1 cellular context compared by ENCODE assay signal in the genomic region with DNA sequence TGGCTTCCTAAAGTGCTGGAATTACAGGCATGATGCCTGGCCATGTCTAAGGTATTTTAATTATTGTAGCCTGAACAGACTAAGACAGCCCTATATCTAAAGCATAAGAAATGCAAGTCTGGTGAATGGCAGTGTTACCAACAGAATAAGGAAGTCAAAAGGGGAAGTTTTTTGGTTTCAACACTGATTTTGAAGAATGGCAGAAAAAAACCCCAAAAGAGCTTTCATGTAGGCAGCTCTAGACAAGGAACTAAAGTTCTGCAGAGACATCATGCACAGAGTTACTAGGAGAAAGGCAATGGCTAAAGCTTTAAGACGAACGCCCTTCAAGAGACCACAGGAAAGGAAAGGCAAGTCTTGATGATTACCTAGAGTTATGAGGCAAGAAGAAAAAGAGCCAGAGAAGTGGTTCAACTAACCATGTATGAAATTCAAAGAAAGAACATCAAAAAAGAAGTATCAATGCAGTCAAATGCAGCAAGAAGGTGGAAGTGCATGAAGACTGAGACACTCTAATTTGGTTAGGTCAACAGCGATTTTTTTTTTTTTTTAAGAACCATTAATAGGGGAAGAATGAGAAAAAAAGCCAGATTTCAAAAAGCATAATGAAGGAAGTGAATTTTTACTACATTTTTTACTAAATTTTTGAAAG.
A peak's percentile ranks its signal among the peaks of the same experiment; 100 is the strongest.
TF ChIP-seq lines count a peak whose summit lies in the region.

No MANE protein-coding gene starts in this region.

TF ChIP-seq in GM12878, 131 proteins besides CTCF, POLR2A, EP300 and RAD21 (continues in another document):
- TF ChIP-seq, protein P1, sequence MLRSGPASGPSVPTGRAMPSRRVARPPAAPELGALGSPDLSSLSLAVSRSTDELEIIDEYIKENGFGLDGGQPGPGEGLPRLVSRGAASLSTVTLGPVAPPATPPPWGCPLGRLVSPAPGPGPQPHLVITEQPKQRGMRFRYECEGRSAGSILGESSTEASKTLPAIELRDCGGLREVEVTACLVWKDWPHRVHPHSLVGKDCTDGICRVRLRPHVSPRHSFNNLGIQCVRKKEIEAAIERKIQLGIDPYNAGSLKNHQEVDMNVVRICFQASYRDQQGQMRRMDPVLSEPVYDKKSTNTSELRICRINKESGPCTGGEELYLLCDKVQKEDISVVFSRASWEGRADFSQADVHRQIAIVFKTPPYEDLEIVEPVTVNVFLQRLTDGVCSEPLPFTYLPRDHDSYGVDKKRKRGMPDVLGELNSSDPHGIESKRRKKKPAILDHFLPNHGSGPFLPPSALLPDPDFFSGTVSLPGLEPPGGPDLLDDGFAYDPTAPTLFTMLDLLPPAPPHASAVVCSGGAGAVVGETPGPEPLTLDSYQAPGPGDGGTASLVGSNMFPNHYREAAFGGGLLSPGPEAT (IDR thresholded peaks at IDR 0.05; ENCODE audit: low read depth): peak; percentile 62; the same call in 1 of the 2 replicates
- TF ChIP-seq NFIC (IDR thresholded peaks at IDR 0.05; ENCODE audit: low read depth, low read length): peak; percentile 67
- TF ChIP-seq STAT3 (IDR thresholded peaks at IDR 0.05; ENCODE audit: low read depth, low read length): 0 out of 2 replicates have a peak, but pooled peaks have one; percentile 34
- TF ChIP-seq TCF12 (IDR thresholded peaks at IDR 0.05; ENCODE audit: low read depth, low read length): no peak
- 0 out of 2 replicates have a peak, but pooled peaks have one; percentile 15 for TF ChIP-seq EED (IDR thresholded peaks at IDR 0.05; ENCODE audit: low read depth)
- TF ChIP-seq, protein P2, sequence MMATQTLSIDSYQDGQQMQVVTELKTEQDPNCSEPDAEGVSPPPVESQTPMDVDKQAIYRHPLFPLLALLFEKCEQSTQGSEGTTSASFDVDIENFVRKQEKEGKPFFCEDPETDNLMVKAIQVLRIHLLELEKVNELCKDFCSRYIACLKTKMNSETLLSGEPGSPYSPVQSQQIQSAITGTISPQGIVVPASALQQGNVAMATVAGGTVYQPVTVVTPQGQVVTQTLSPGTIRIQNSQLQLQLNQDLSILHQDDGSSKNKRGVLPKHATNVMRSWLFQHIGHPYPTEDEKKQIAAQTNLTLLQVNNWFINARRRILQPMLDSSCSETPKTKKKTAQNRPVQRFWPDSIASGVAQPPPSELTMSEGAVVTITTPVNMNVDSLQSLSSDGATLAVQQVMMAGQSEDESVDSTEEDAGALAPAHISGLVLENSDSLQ (IDR thresholded peaks at IDR 0.05): peak; percentile 73
- TF ChIP-seq, protein P3, sequence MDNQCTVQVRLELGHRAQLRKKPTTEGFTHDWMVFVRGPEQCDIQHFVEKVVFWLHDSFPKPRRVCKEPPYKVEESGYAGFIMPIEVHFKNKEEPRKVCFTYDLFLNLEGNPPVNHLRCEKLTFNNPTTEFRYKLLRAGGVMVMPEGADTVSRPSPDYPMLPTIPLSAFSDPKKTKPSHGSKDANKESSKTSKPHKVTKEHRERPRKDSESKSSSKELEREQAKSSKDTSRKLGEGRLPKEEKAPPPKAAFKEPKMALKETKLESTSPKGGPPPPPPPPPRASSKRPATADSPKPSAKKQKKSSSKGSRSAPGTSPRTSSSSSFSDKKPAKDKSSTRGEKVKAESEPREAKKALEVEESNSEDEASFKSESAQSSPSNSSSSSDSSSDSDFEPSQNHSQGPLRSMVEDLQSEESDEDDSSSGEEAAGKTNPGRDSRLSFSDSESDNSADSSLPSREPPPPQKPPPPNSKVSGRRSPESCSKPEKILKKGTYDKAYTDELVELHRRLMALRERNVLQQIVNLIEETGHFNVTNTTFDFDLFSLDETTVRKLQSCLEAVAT (IDR thresholded peaks at IDR 0.05): peak; percentile 68
- TF ChIP-seq, protein P4, sequence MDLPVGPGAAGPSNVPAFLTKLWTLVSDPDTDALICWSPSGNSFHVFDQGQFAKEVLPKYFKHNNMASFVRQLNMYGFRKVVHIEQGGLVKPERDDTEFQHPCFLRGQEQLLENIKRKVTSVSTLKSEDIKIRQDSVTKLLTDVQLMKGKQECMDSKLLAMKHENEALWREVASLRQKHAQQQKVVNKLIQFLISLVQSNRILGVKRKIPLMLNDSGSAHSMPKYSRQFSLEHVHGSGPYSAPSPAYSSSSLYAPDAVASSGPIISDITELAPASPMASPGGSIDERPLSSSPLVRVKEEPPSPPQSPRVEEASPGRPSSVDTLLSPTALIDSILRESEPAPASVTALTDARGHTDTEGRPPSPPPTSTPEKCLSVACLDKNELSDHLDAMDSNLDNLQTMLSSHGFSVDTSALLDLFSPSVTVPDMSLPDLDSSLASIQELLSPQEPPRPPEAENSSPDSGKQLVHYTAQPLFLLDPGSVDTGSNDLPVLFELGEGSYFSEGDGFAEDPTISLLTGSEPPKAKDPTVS (IDR thresholded peaks at IDR 0.05; ENCODE audit: low read depth, low read length): no peak
- TF ChIP-seq YBX1 (IDR thresholded peaks at IDR 0.05): no peak
- TF ChIP-seq, protein P5, sequence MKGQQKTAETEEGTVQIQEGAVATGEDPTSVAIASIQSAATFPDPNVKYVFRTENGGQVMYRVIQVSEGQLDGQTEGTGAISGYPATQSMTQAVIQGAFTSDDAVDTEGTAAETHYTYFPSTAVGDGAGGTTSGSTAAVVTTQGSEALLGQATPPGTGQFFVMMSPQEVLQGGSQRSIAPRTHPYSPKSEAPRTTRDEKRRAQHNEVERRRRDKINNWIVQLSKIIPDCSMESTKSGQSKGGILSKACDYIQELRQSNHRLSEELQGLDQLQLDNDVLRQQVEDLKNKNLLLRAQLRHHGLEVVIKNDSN (IDR thresholded peaks at IDR 0.05; ENCODE audit: borderline replicate concordance, extremely low read length, insufficient read depth, low read depth, low read length): no peak
- no peak for TF ChIP-seq NFXL1 (IDR thresholded peaks at IDR 0.05; ENCODE audit: borderline replicate concordance)
- TF ChIP-seq RUNX3 (IDR thresholded peaks at IDR 0.05; ENCODE audit: low read length): peak; percentile 77
- 0 out of 2 replicates have a peak, but pooled peaks have one; percentile 15 for TF ChIP-seq TAF1 (IDR thresholded peaks at IDR 0.05; ENCODE audit: borderline replicate concordance, low read depth, low read length)
- TF ChIP-seq CHD1 (IDR thresholded peaks at IDR 0.05; ENCODE audit: low read depth, low read length): no peak
- TF ChIP-seq, protein P6, sequence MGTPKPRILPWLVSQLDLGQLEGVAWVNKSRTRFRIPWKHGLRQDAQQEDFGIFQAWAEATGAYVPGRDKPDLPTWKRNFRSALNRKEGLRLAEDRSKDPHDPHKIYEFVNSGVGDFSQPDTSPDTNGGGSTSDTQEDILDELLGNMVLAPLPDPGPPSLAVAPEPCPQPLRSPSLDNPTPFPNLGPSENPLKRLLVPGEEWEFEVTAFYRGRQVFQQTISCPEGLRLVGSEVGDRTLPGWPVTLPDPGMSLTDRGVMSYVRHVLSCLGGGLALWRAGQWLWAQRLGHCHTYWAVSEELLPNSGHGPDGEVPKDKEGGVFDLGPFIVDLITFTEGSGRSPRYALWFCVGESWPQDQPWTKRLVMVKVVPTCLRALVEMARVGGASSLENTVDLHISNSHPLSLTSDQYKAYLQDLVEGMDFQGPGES (IDR thresholded peaks at IDR 0.05): no peak
- TF ChIP-seq MXI1 (IDR thresholded peaks at IDR 0.05; ENCODE audit: low read depth, low read length): peak; percentile 19; the same call in 1 of the 2 replicates
- peak; percentile 36; the same call in 1 of the 2 replicates for TF ChIP-seq MTA2 (IDR thresholded peaks at IDR 0.05; ENCODE audit: low read depth)
- TF ChIP-seq CEBPB (IDR thresholded peaks at IDR 0.05; ENCODE audit: borderline replicate concordance in 1 of 2, low read depth in 2 of 2, low read length in 2 of 2): no peak
- no peak for TF ChIP-seq SUZ12 (IDR thresholded peaks at IDR 0.05; ENCODE audit: unreplicated experiment)
- TF ChIP-seq ZNF384 (IDR thresholded peaks at IDR 0.05; ENCODE audit: borderline replicate concordance, low read depth, low read length): peak; percentile 43
- 0 out of 2 replicates have a peak, but pooled peaks have one; percentile 0 for TF ChIP-seq PAX8 (IDR thresholded peaks at IDR 0.05)
- no peak; the same call in 1 of the 2 replicates for TF ChIP-seq BACH1 (IDR thresholded peaks at IDR 0.05; ENCODE audit: borderline replicate concordance)
- TF ChIP-seq EZH2 (IDR thresholded peaks at IDR 0.05; ENCODE audit: borderline replicate concordance, control insufficient read depth, low read depth, low read length): no peak
- peak; percentile 92 for TF ChIP-seq SPI1 (IDR thresholded peaks at IDR 0.05; ENCODE audit: borderline replicate concordance, insufficient read depth, low read depth, low read length)
- peak in 1 of 2 experiments; percentile 74; a peak in 1 of 4 replicates for TF ChIP-seq ETV6 (conservative IDR thresholded peaks at IDR 0.05 in 1 of 2, IDR thresholded peaks at IDR 0.05 in 1 of 2; ENCODE audit: borderline replicate concordance in 1 of 2, low read depth in 1 of 2)
- TF ChIP-seq IKZF2 (IDR thresholded peaks at IDR 0.05): peak; percentile 26 to 42; a peak in 2 of 4 replicates
- no peak for TF ChIP-seq NR2C2 (IDR thresholded peaks at IDR 0.05; ENCODE audit: borderline replicate concordance, control insufficient read depth, insufficient read length, low read depth)
- TF ChIP-seq ZNF207 (IDR thresholded peaks at IDR 0.05; ENCODE audit: borderline replicate concordance): no peak
- TF ChIP-seq SMAD1 (IDR thresholded peaks at IDR 0.05; ENCODE audit: low read depth, partially characterized antibody): no peak
- 0 out of 4 replicates have a peak, but pooled peaks of 1 of the 2 experiments have one; percentile 5 for TF ChIP-seq BHLHE40 (IDR thresholded peaks at IDR 0.05; ENCODE audit: borderline replicate concordance in 1 of 2, low read depth in 2 of 2, low read length in 1 of 2)
- no peak for TF ChIP-seq BCL11A (IDR thresholded peaks at IDR 0.05; ENCODE audit: low read depth, low read length)
- peak; percentile 49; the same call in 1 of the 2 replicates for TF ChIP-seq DPF2 (IDR thresholded peaks at IDR 0.05)
- TF ChIP-seq CBFB (IDR thresholded peaks at IDR 0.05; ENCODE audit: low read depth): peak; percentile 42; the same call in 1 of the 2 replicates
- TF ChIP-seq LARP7 (IDR thresholded peaks at IDR 0.05): no peak
- 0 out of 2 replicates have a peak, but pooled peaks have one; percentile 16 for TF ChIP-seq IRF4 (IDR thresholded peaks at IDR 0.05; ENCODE audit: low read depth, low read length)
- TF ChIP-seq, protein P7, sequence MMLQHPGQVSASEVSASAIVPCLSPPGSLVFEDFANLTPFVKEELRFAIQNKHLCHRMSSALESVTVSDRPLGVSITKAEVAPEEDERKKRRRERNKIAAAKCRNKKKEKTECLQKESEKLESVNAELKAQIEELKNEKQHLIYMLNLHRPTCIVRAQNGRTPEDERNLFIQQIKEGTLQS (IDR thresholded peaks at IDR 0.05; ENCODE audit: borderline replicate concordance, extremely low read depth, low read depth, low read length): no peak
- peak; percentile 82 for TF ChIP-seq NBN (IDR thresholded peaks at IDR 0.05)
- TF ChIP-seq ATF7 (IDR thresholded peaks at IDR 0.05; ENCODE audit: low read depth): peak; percentile 39; the same call in 1 of the 2 replicates
- TF ChIP-seq, protein P8, sequence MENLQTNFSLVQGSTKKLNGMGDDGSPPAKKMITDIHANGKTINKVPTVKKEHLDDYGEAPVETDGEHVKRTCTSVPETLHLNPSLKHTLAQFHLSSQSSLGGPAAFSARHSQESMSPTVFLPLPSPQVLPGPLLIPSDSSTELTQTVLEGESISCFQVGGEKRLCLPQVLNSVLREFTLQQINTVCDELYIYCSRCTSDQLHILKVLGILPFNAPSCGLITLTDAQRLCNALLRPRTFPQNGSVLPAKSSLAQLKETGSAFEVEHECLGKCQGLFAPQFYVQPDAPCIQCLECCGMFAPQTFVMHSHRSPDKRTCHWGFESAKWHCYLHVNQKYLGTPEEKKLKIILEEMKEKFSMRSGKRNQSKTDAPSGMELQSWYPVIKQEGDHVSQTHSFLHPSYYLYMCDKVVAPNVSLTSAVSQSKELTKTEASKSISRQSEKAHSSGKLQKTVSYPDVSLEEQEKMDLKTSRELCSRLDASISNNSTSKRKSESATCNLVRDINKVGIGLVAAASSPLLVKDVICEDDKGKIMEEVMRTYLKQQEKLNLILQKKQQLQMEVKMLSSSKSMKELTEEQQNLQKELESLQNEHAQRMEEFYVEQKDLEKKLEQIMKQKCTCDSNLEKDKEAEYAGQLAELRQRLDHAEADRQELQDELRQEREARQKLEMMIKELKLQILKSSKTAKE (IDR thresholded peaks at IDR 0.05; ENCODE audit: low read depth, poor library complexity, severe bottlenecking): peak; percentile 53
- TF ChIP-seq, protein P9, sequence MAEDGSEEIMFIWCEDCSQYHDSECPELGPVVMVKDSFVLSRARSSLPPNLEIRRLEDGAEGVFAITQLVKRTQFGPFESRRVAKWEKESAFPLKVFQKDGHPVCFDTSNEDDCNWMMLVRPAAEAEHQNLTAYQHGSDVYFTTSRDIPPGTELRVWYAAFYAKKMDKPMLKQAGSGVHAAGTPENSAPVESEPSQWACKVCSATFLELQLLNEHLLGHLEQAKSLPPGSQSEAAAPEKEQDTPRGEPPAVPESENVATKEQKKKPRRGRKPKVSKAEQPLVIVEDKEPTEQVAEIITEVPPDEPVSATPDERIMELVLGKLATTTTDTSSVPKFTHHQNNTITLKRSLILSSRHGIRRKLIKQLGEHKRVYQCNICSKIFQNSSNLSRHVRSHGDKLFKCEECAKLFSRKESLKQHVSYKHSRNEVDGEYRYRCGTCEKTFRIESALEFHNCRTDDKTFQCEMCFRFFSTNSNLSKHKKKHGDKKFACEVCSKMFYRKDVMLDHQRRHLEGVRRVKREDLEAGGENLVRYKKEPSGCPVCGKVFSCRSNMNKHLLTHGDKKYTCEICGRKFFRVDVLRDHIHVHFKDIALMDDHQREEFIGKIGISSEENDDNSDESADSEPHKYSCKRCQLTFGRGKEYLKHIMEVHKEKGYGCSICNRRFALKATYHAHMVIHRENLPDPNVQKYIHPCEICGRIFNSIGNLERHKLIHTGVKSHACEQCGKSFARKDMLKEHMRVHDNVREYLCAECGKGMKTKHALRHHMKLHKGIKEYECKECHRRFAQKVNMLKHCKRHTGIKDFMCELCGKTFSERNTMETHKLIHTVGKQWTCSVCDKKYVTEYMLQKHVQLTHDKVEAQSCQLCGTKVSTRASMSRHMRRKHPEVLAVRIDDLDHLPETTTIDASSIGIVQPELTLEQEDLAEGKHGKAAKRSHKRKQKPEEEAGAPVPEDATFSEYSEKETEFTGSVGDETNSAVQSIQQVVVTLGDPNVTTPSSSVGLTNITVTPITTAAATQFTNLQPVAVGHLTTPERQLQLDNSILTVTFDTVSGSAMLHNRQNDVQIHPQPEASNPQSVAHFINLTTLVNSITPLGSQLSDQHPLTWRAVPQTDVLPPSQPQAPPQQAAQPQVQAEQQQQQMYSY (CRISPR knock-in tag; IDR thresholded peaks at IDR 0.05): no peak
- TF ChIP-seq POU2F2 (IDR thresholded peaks at IDR 0.05; ENCODE audit: borderline replicate concordance, low read depth, low read length): peak; percentile 20; the same call in 1 of the 3 replicates
